Comparison of ENCODE assay signal across 12 cellular contexts in the genomic region with DNA sequence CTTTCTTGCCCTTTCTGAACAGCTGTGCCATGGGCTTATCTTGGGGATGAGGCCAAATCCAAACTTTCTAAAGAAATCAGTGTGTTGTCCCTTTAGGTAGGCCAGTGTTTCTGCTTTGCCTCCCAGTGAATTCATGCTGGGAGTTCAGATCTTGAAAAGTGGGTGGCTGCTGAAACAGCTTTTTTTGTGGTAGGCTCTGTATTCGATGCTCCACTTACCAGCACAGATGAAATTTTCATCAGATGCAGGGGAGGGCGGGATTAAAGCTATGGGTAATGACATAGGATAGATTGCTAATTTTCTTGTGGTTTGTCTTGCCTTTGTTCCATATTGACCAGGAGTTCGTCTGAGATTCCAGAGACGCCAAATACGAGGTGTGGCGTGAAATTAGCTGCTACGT. TPM values are rescaled to one million over a fixed set of nuclear protein-coding genes. Genes with fewer than 3 reads are reported as not detected.
DNase-seq lines count a peak whose midpoint lies in the region; ATAC-seq, FAIRE-seq and TF ChIP-seq lines count a peak whose summit lies in the region.
"Had no signal": no experiment of that assay in that cellular context is flagged by ENCODE, and none has a peak within 500 bp of the region (broad histone marks: within the 10 kb centered on the region; RNA-seq: fewer than 3 reads in every experiment).

No MANE protein-coding gene starts in this region.

- in situ Hi-C loops in HepG2 (cut with HindIII; ENCODE audit: extremely low pct_ligation_motif_present, low pct_unique_long_range_greater_than_20kb): no loop called here

- WGBS in HepG2 (ENCODE audit: low lambda C conversion rate): 93% methylated on average over 7 of the region's 7 CpGs
- WGBS in right lobe of liver (ENCODE audit: insufficient coverage, low coverage, low lambda C conversion rate, missing lambda C conversion rate): 92% methylated on average over 7 of the region's 7 CpGs

- CTCF ChIA-PET in HepG2 (lab: Yijun Ruan, JAX; ENCODE audit: low intra/inter-chr PET ratio, low total read pairs): no interaction called here

- POLR2A ChIA-PET in HepG2 (lab: Yijun Ruan, JAX): interaction anchor here (1.1 to 6.8 kb wide), 3 partner anchors 29 to 60 kb away, joined by 3 to 158 read pairs (median 3); partner anchors contain the start of gene MRPL45

- ATAC-seq in HepG2: no peak
- ATAC-seq in right lobe of liver: no peak
- no peak for ATAC-seq in T-helper 17 cell
- ATAC-seq in HG02870 (IDR thresholded peaks at IDR 0.05; ENCODE audit: unreplicated experiment): no peak

- H3K4me2 ChIP-seq in HepG2 (ENCODE audit: low read depth, low read length): peak overlapping the region; percentile 94

- no peak for FAIRE-seq in HepG2 (lab: Jason Lieb, UNC)

- TF ChIP-seq POLR2A in HepG2 (IDR thresholded peaks at IDR 0.05; ENCODE audit: insufficient read depth in 1 of 2, low read depth in 2 of 2, low read length in 2 of 2) (no peak), right lobe of liver (IDR thresholded peaks at IDR 0.05) (no peak)

- DNase-seq in HepG2 (ENCODE audit: low spot score): no peak
- DNase-seq in right lobe of liver: no peak
- DNase-seq in T-helper 17 cell: no peak
- peak; percentile 22 for DNase-seq in inferior parietal cortex (ENCODE audit: extremely low spot score)
- no peak for DNase-seq in type B pancreatic cell (ENCODE audit: extremely low spot score, unreplicated experiment)
- no peak for DNase-seq in T-helper 9 cell
- DNase-seq in ureter (ENCODE audit: low spot score): no peak
- DNase-seq: activated effector memory CD4-positive, alpha-beta T cell treated with Interleukin-2 at 50 U/mL for 16 hours; central memory CD4-positive, alpha-beta T cell; NCI-H1417 had no signal

- H3K36me3 Mint-ChIP-seq in T-helper 17 cell (ENCODE audit: low read depth) (no peaks in the 10 kb centered on the region), type B pancreatic cell (peaks cover 10% of the 10 kb centered on the region)

- no peaks in the 10 kb centered on the region for H3K9me3 Mint-ChIP-seq in type B pancreatic cell

- peaks cover 17% of the 10 kb centered on the region; the same call in 1 of the 2 replicates for H4K20me1 ChIP-seq in HepG2 (ENCODE audit: insufficient read depth, low read length)

- H3K9ac ChIP-seq in HepG2 (ENCODE audit: insufficient read depth, low read depth, low read length): no peak overlapping the region

- no peaks in the 10 kb centered on the region for H3K36me3 ChIP-seq in HepG2 (replicated peaks in 1 of 2; ENCODE audit: control insufficient read depth in 1 of 2, insufficient read depth in 2 of 2, low read length in 2 of 2)
- no peaks in the 10 kb centered on the region for H3K36me3 ChIP-seq in right lobe of liver

- intact Hi-C loops in HepG2 (cut with micrococcal nuclease; ENCODE audit: unreplicated experiment): no loop called here
- intact Hi-C loops in right lobe of liver (cut with DNase I): no loop called here

- H3K27ac ChIP-seq in HepG2 (ENCODE audit: extremely low read length, insufficient read depth, low read length): no peak overlapping the region
- H3K27ac ChIP-seq in right lobe of liver: no peak overlapping the region

- H3K4me3 Mint-ChIP-seq in T-helper 17 cell (peak overlapping the region; percentile 28), type B pancreatic cell (peak overlapping the region; percentile 87)

- no peaks in the 10 kb centered on the region for H3K9me3 ChIP-seq in HepG2 (ENCODE audit: low read length)
- no peaks in the 10 kb centered on the region for H3K9me3 ChIP-seq in right lobe of liver
- no peaks in the 10 kb centered on the region for H3K9me3 ChIP-seq in T-helper 17 cell (ENCODE audit: control insufficient read depth, low read length, poor library complexity, severe bottlenecking)

- H2AFZ ChIP-seq in HepG2 (ENCODE audit: low read length): no peak overlapping the region

- H3K27ac Mint-ChIP-seq in T-helper 17 cell: no peak overlapping the region
- H3K27ac Mint-ChIP-seq in type B pancreatic cell: peak overlapping the region; percentile 3

- no peak for TF ChIP-seq RAD21 in HepG2 (CRISPR knock-in tag; IDR thresholded peaks at IDR 0.05)

- peaks cover 66% of the 10 kb centered on the region for H3K79me2 ChIP-seq in HepG2 (ENCODE audit: insufficient read depth, low read length)

- H3K27me3 Mint-ChIP-seq in T-helper 17 cell (no peaks in the 10 kb centered on the region), type B pancreatic cell (no peaks in the 10 kb centered on the region)

- H3K27me3 ChIP-seq in HepG2 (ENCODE audit: control insufficient read depth in 1 of 2, insufficient read depth in 2 of 2, low read length in 2 of 2) (no peaks in the 10 kb centered on the region; a peak in 1 of 5 replicates), right lobe of liver (no peaks in the 10 kb centered on the region)

- peak overlapping the region in 1 of 3 experiments; percentile 91; a peak in 1 of 6 replicates for H3K4me3 ChIP-seq in HepG2 (replicated peaks in 1 of 3; ENCODE audit: insufficient read depth in 1 of 3, low read depth in 2 of 3, low read length in 3 of 3)
- no peak overlapping the region for H3K4me3 ChIP-seq in right lobe of liver

- TF ChIP-seq CTCF in HepG2 (CRISPR knock-in tag; IDR thresholded peaks at IDR 0.05) (no peak), right lobe of liver (IDR thresholded peaks at IDR 0.05) (no peak), type B pancreatic cell (conservative IDR thresholded peaks at IDR 0.05) (no peak)

- BruUV-seq in HepG2 (replicated peaks; lab: Mats Ljungman, UMichigan): no TSS peak

- TF ChIP-seq EP300 in HepG2 (IDR thresholded peaks at IDR 0.05; ENCODE audit: low read depth in 2 of 2, low read length in 2 of 2): no peak
- no peak for TF ChIP-seq EP300 in HepG2 (CRISPR knock-in tag; IDR thresholded peaks at IDR 0.05; ENCODE audit: borderline replicate concordance)

- H3K4me1 ChIP-seq in HepG2 (ENCODE audit: insufficient read depth, low read length) (peaks cover 84% of the 10 kb centered on the region), right lobe of liver (peaks cover 0 to 31% (median 6%) of the 10 kb centered on the region in 4 donors)

- H3K4me1 Mint-ChIP-seq in T-helper 17 cell (peaks cover 36% of the 10 kb centered on the region), type B pancreatic cell (ENCODE audit: unreplicated experiment) (peaks cover 55% of the 10 kb centered on the region)

RNA-seq across cellular contexts. Expression of gene SOCS7, which starts 2.8 kb away (rescaled TPM):
- total RNA-seq in HepG2 (2016; rRNA removed; fragmentation: Illumina TruSeq; extraction: Trizol) (24.0 and 24.2 TPM in 2 replicates), right lobe of liver (1 to 10 TPM; 2.2 to 6.0 (median 4.3) TPM), T-helper 17 cell (10 to 100 TPM; 15.5 to 18.7 TPM), type B pancreatic cell (ENCODE audit: low replicate concordance) (25.8 and 33.0 TPM in 2 replicates), ureter (25.6 TPM)
- total RNA-seq in HepG2 (2016; cell fraction: cytosol; rRNA removed; fragmentation: Illumina TruSeq; extraction: Trizol; ENCODE audit: low read depth): 19.2 and 21.2 TPM in 2 replicates
- 20.1 and 23.6 TPM in 2 replicates for total RNA-seq in HepG2 (2016; cell fraction: insoluble cytoplasmic fraction; rRNA removed; fragmentation: Illumina TruSeq; extraction: Trizol)
- total RNA-seq in HepG2 (2016; cell fraction: membrane; rRNA removed; fragmentation: Illumina TruSeq; extraction: Trizol): 13.4 and 14.5 TPM in 2 replicates
- 17.8 and 25.0 TPM in 2 replicates for total RNA-seq in HepG2 (2016; cell fraction: nucleus; rRNA removed; fragmentation: Illumina TruSeq; extraction: Trizol)
- polyA plus RNA-seq in HepG2 (2011; rRNA removed): 17.8 and 19.2 TPM in 2 replicates
- polyA plus RNA-seq in HepG2 (2011; cell fraction: cytosol; rRNA removed): 11.8 and 11.9 TPM in 2 replicates
- polyA plus RNA-seq in HepG2 (2011; cell fraction: nucleus; rRNA removed): 26.2 and 27.3 TPM in 2 replicates
- polyA plus RNA-seq in HepG2 (2012): 18.6 and 19.8 TPM in 2 replicates
- 2.0 and 3.0 TPM in 2 replicates for polyA plus RNA-seq in HepG2 (2016; cell fraction: cytosol; fragmentation: Illumina TruSeq; extraction: Trizol; ENCODE audit: low read depth)
- polyA plus RNA-seq in HepG2 (2016; cell fraction: insoluble cytoplasmic fraction; fragmentation: Illumina TruSeq; extraction: Trizol; ENCODE audit: low read depth): 11.1 and 12.4 TPM in 2 replicates
- 4.1 and 5.3 TPM in 2 replicates for polyA plus RNA-seq in HepG2 (2016; cell fraction: membrane; fragmentation: Illumina TruSeq; extraction: Trizol; ENCODE audit: low read depth)
- polyA plus RNA-seq in HepG2 (2016; cell fraction: nucleus; fragmentation: Illumina TruSeq; extraction: Trizol; ENCODE audit: insufficient read depth, low read depth): 26.3 and 28.1 TPM in 2 replicates
- 39.7 and 48.1 TPM in 2 replicates for polyA minus RNA-seq in HepG2 (2011; rRNA and poly(A)+ RNA removed; ENCODE audit: low replicate concordance)
- polyA minus RNA-seq in HepG2 (2011; cell fraction: cytosol; rRNA and poly(A)+ RNA removed): 14.7 and 15.5 TPM in 2 replicates
- 24.3 and 29.0 TPM in 2 replicates for polyA minus RNA-seq in HepG2 (2011; cell fraction: nucleus; rRNA and poly(A)+ RNA removed)

RNA-seq across cellular contexts. Expression of gene GPR179, which starts 10.7 kb away (rescaled TPM):
- total RNA-seq in HepG2 (2016; rRNA removed; fragmentation: Illumina TruSeq; extraction: Trizol) (0.07 TPM in 1 of 2 replicates, not detected in the other), right lobe of liver (under 1 TPM in 2 of 6 experiments, not detected in 4; 0.07 to 0.22 TPM), T-helper 17 cell (not detected), type B pancreatic cell (ENCODE audit: low replicate concordance) (0.14 and 0.59 TPM in 2 replicates), ureter (0.05 TPM)
- total RNA-seq in HepG2 (2016; cell fraction: cytosol; rRNA removed; fragmentation: Illumina TruSeq; extraction: Trizol; ENCODE audit: low read depth): not detected in 2 replicates
- total RNA-seq in HepG2 (2016; cell fraction: insoluble cytoplasmic fraction; rRNA removed; fragmentation: Illumina TruSeq; extraction: Trizol): 0.02 TPM in 1 of 2 replicates, not detected in the other
- not detected in 2 replicates for total RNA-seq in HepG2 (2016; cell fraction: membrane; rRNA removed; fragmentation: Illumina TruSeq; extraction: Trizol)
- total RNA-seq in HepG2 (2016; cell fraction: nucleus; rRNA removed; fragmentation: Illumina TruSeq; extraction: Trizol): 0.13 TPM in 1 of 2 replicates, not detected in the other
- polyA plus RNA-seq in HepG2 (2011; rRNA removed): 0.03 and 0.08 TPM in 2 replicates
- polyA plus RNA-seq in HepG2 (2011; cell fraction: cytosol; rRNA removed): 0.01 and 0.04 TPM in 2 replicates
- 0.14 and 0.16 TPM in 2 replicates for polyA plus RNA-seq in HepG2 (2011; cell fraction: nucleus; rRNA removed)
- polyA plus RNA-seq in HepG2 (2012): 0.04 and 0.08 TPM in 2 replicates
- not detected in 2 replicates for polyA plus RNA-seq in HepG2 (2016; cell fraction: cytosol; fragmentation: Illumina TruSeq; extraction: Trizol; ENCODE audit: low read depth)
- polyA plus RNA-seq in HepG2 (2016; cell fraction: insoluble cytoplasmic fraction; fragmentation: Illumina TruSeq; extraction: Trizol; ENCODE audit: low read depth): not detected in 2 replicates
- not detected in 2 replicates for polyA plus RNA-seq in HepG2 (2016; cell fraction: membrane; fragmentation: Illumina TruSeq; extraction: Trizol; ENCODE audit: low read depth)
- polyA plus RNA-seq in HepG2 (2016; cell fraction: nucleus; fragmentation: Illumina TruSeq; extraction: Trizol; ENCODE audit: insufficient read depth, low read depth): 0.09 TPM in 1 of 2 replicates, not detected in the other
- 0.05 and 0.06 TPM in 2 replicates for polyA minus RNA-seq in HepG2 (2011; rRNA and poly(A)+ RNA removed; ENCODE audit: low replicate concordance)
- polyA minus RNA-seq in HepG2 (2011; cell fraction: cytosol; rRNA and poly(A)+ RNA removed): 0.10 TPM in 1 of 2 replicates, not detected in the other
- polyA minus RNA-seq in HepG2 (2011; cell fraction: nucleus; rRNA and poly(A)+ RNA removed): 0.12 TPM in 1 of 2 replicates, not detected in the other
- polyA plus RNA-seq: BJ had no signal

RNA-seq across cellular contexts. Expression of gene MRPL45, which starts 57.5 kb away (rescaled TPM):
- total RNA-seq in HepG2 (2016; rRNA removed; fragmentation: Illumina TruSeq; extraction: Trizol) (89.5 and 130 TPM in 2 replicates), right lobe of liver (10 to 100 TPM; 18.1 to 25.8 (median 20.1) TPM), T-helper 17 cell (10 to 100 TPM; 17.4 to 17.7 TPM), type B pancreatic cell (ENCODE audit: low replicate concordance) (37.3 and 47.1 TPM in 2 replicates), ureter (31.1 TPM)
- total RNA-seq in HepG2 (2016; cell fraction: cytosol; rRNA removed; fragmentation: Illumina TruSeq; extraction: Trizol; ENCODE audit: low read depth): 39.9 and 40.5 TPM in 2 replicates
- 89.7 and 136 TPM in 2 replicates for total RNA-seq in HepG2 (2016; cell fraction: insoluble cytoplasmic fraction; rRNA removed; fragmentation: Illumina TruSeq; extraction: Trizol)
- total RNA-seq in HepG2 (2016; cell fraction: membrane; rRNA removed; fragmentation: Illumina TruSeq; extraction: Trizol): 92.4 and 101 TPM in 2 replicates
- total RNA-seq in HepG2 (2016; cell fraction: nucleus; rRNA removed; fragmentation: Illumina TruSeq; extraction: Trizol): 47.1 and 50.4 TPM in 2 replicates
- polyA plus RNA-seq in HepG2 (2011; rRNA removed): 124 and 157 TPM in 2 replicates
- 121 and 150 TPM in 2 replicates for polyA plus RNA-seq in HepG2 (2011; cell fraction: cytosol; rRNA removed)
- 27.4 and 36.1 TPM in 2 replicates for polyA plus RNA-seq in HepG2 (2011; cell fraction: nucleus; rRNA removed)
- 95.8 and 105 TPM in 2 replicates for polyA plus RNA-seq in HepG2 (2012)
- polyA plus RNA-seq in HepG2 (2016; cell fraction: cytosol; fragmentation: Illumina TruSeq; extraction: Trizol; ENCODE audit: low read depth): 55.8 and 62.5 TPM in 2 replicates
- polyA plus RNA-seq in HepG2 (2016; cell fraction: insoluble cytoplasmic fraction; fragmentation: Illumina TruSeq; extraction: Trizol; ENCODE audit: low read depth): 191 and 196 TPM in 2 replicates
- 108 and 122 TPM in 2 replicates for polyA plus RNA-seq in HepG2 (2016; cell fraction: membrane; fragmentation: Illumina TruSeq; extraction: Trizol; ENCODE audit: low read depth)
- polyA plus RNA-seq in HepG2 (2016; cell fraction: nucleus; fragmentation: Illumina TruSeq; extraction: Trizol; ENCODE audit: insufficient read depth, low read depth): 78.5 and 84.6 TPM in 2 replicates
- polyA minus RNA-seq in HepG2 (2011; rRNA and poly(A)+ RNA removed; ENCODE audit: low replicate concordance): 71.4 and 88.7 TPM in 2 replicates
- polyA minus RNA-seq in HepG2 (2011; cell fraction: cytosol; rRNA and poly(A)+ RNA removed): 60.8 and 62.0 TPM in 2 replicates
- polyA minus RNA-seq in HepG2 (2011; cell fraction: nucleus; rRNA and poly(A)+ RNA removed): 30.0 and 40.5 TPM in 2 replicates
